2 cellular contexts compared by ENCODE assay signal in genomic region chr5:1251678-1252580, GRCh38.
TF ChIP-seq lines count a peak whose summit lies in the region.

No MANE protein-coding gene starts in this region.

TF ChIP-seq in Ishikawa, 13 proteins besides CTCF, POLR2A, EP300 and RAD21:
- TF ChIP-seq ZBTB7A (IDR thresholded peaks at IDR 0.05; ENCODE audit: low read depth), result no peak
- no peak for TF ChIP-seq MAX (IDR thresholded peaks at IDR 0.05)
- TF ChIP-seq REST (IDR thresholded peaks at IDR 0.05; ENCODE audit: low read depth), result peak; percentile 44
- TF ChIP-seq TCF12 (IDR thresholded peaks at IDR 0.05; ENCODE audit: low read depth), result no peak
- no peak for TF ChIP-seq TEAD4 (IDR thresholded peaks at IDR 0.05)
- no peak for TF ChIP-seq CREB1 (IDR thresholded peaks at IDR 0.05; ENCODE audit: low read depth)

TF ChIP-seq in K562, 482 proteins besides CTCF, POLR2A, EP300 and RAD21:
- TF ChIP-seq HCFC1 (IDR thresholded peaks at IDR 0.05; ENCODE audit: low read depth, low read length), result no peak
- TF ChIP-seq ZKSCAN1 (IDR thresholded peaks at IDR 0.05; ENCODE audit: low read depth, low read length), result no peak
- TF ChIP-seq, protein P1, sequence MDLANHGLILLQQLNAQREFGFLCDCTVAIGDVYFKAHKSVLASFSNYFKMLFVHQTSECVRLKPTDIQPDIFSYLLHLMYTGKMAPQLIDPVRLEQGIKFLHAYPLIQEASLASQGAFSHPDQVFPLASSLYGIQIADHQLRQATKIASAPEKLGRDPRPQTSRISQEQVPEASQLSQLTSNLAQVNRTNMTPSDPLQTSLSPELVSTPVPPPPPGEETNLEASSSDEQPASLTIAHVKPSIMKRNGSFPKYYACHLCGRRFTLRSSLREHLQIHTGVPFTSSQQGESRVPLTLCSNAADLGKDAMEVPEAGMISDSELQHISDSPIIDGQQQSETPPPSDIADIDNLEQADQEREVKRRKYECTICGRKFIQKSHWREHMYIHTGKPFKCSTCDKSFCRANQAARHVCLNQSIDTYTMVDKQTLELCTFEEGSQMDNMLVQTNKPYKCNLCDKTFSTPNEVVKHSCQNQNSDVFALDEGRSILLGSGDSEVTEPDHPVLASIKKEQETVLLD (IDR thresholded peaks at IDR 0.05), result no peak
- no peak for TF ChIP-seq ZNF830 (CRISPR knock-in tag; IDR thresholded peaks at IDR 0.05)
- TF ChIP-seq CREBBP (IDR thresholded peaks at IDR 0.05; ENCODE audit: low read depth, low read length), result no peak
- TF ChIP-seq ZNF764 (CRISPR knock-in tag; IDR thresholded peaks at IDR 0.05; ENCODE audit: low read depth), result no peak
- TF ChIP-seq MECOM (CRISPR knock-in tag; IDR thresholded peaks at IDR 0.05), result no peak
- TF ChIP-seq RBM25 (IDR thresholded peaks at IDR 0.05; ENCODE audit: low read depth, low read length, severe bottlenecking), result no peak
- no peak for TF ChIP-seq MEIS2 (IDR thresholded peaks at IDR 0.05; ENCODE audit: partially characterized antibody)
- no peak for TF ChIP-seq THRAP3 (IDR thresholded peaks at IDR 0.05; ENCODE audit: borderline replicate concordance)
- TF ChIP-seq NR4A1 (CRISPR knock-in tag; IDR thresholded peaks at IDR 0.05), result no peak
- TF ChIP-seq NR4A1 (tag; IDR thresholded peaks at IDR 0.05), result no peak
- TF ChIP-seq, protein P2, sequence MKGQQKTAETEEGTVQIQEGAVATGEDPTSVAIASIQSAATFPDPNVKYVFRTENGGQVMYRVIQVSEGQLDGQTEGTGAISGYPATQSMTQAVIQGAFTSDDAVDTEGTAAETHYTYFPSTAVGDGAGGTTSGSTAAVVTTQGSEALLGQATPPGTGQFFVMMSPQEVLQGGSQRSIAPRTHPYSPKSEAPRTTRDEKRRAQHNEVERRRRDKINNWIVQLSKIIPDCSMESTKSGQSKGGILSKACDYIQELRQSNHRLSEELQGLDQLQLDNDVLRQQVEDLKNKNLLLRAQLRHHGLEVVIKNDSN (CRISPR knock-in tag; IDR thresholded peaks at IDR 0.05), result no peak
- no peak for TF ChIP-seq PHB2 (IDR thresholded peaks at IDR 0.05; ENCODE audit: low read depth)
- no peak for TF ChIP-seq SLC30A9 (CRISPR knock-in tag; IDR thresholded peaks at IDR 0.05)
- TF ChIP-seq KDM2B (CRISPR knock-in tag; IDR thresholded peaks at IDR 0.05), result no peak
- TF ChIP-seq HOXB6 (CRISPR knock-in tag; IDR thresholded peaks at IDR 0.05; ENCODE audit: borderline replicate concordance), result no peak
- no peak for TF ChIP-seq HNRNPK (IDR thresholded peaks at IDR 0.05; ENCODE audit: low read depth, low read length, poor library complexity, severe bottlenecking)
- TF ChIP-seq RFX5 (IDR thresholded peaks at IDR 0.05; ENCODE audit: low read depth, low read length), result no peak
- no peak for TF ChIP-seq HNRNPL (IDR thresholded peaks at IDR 0.05; ENCODE audit: low read depth, low read length)
